ENCODE assay signal across 15 cellular contexts in the genomic region with DNA sequence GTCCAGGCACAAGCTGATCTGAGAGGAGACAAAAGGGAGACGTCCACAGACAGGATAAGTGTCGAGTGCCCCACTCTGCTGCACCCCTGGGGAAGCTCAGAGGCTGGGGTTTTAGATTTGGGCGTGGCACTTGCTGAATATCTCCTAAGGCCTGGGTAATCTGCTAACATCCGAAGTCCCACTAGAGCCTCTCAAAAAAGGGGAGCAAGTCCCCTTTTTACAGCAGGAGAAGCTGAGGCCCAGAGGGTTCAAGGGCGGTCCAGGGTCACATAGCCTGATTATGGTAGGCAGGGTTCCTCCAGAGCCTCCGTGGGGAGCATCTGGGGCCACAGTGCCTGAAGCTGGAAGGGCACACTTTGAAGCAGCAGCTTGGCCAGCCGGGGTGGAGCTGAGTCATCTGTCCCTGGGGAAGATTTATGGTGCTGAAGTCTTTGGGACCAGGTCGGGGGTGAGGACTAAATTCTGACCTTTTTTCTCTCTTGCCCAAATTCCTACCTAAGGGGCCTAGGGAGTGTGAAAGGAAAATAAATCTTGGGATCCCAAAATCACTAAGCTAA.
A peak's percentile ranks its signal among the peaks of the same experiment; 100 is the strongest.
DNase-seq lines count a peak whose midpoint lies in the region; ATAC-seq and TF ChIP-seq lines count a peak whose summit lies in the region.
"Had no signal": no experiment of that assay in that cellular context is flagged by ENCODE, and none has a peak within 500 bp of the region (broad histone marks: within the 10 kb centered on the region; RNA-seq: fewer than 3 reads in every experiment).

No MANE protein-coding gene starts in this region.

- no peaks in the 10 kb centered on the region for H3K36me3 Mint-ChIP-seq in stimulated activated memory B cell treated with anti-CD40 and anti-IgM and Interleukin-4, amounts not matched to agents 10 μg/mL and 1 μg/mL and 100 μg/mL, for 72 hours
- H3K36me3 Mint-ChIP-seq: activated CD8-positive, alpha-beta memory T cell treated with anti-CD3 and anti-CD28 coated beads, Interleukin-2, amount 10 ng/mL, durations not matched to agents 7 days and 5 days; naive B cell had no signal

- H3K4me1 Mint-ChIP-seq in stimulated activated memory B cell treated with anti-CD40 and anti-IgM and Interleukin-4, amounts not matched to agents 10 μg/mL and 1 μg/mL and 100 μg/mL, for 72 hours, result peaks cover 16% of the 10 kb centered on the region

- H3K9me3 ChIP-seq in GM23248 (ENCODE audit: low read depth), result no peaks in the 10 kb centered on the region
- H3K9me3 ChIP-seq: heart right ventricle had no signal

- in situ Hi-C loops in GM23248 (cut with MboI), result no loop called here

- peaks cover 43% of the 10 kb centered on the region for H3K27me3 Mint-ChIP-seq in stimulated activated memory B cell treated with anti-CD40 and anti-IgM and Interleukin-4, amounts not matched to agents 10 μg/mL and 1 μg/mL and 100 μg/mL, for 72 hours

- CTCF ChIA-PET in GM10248 (lab: Yijun Ruan, JAX), result interaction anchor here (0.9 to 1.7 kb wide), 2 partner anchors 11 to 19 kb away, joined by 3 to 5 read pairs; no protein-coding TSS in a partner anchor

- H3K9me3 Mint-ChIP-seq in stimulated activated memory B cell treated with anti-CD40 and anti-IgM and Interleukin-4, amounts not matched to agents 10 μg/mL and 1 μg/mL and 100 μg/mL, for 72 hours, result no peaks in the 10 kb centered on the region
- H3K9me3 Mint-ChIP-seq: naive B cell had no signal

- H3K4me3 ChIP-seq in GM23248, result no peak overlapping the region
- H3K4me3 ChIP-seq in fibroblast of the aortic adventitia (ENCODE audit: low read depth, low read length), result no peak overlapping the region
- H3K4me3 ChIP-seq: heart right ventricle had no signal

- H3K9me2 ChIP-seq in GM23248 (ENCODE audit: insufficient read depth), result no peaks in the 10 kb centered on the region

- 71 to 75% methylated on average over 8 of the region's 8 CpGs for WGBS in GM23248 (ENCODE audit: low coverage in 1 of 2, low lambda C conversion rate in 2 of 2, missing lambda C conversion rate in 2 of 2), 2 experiments

- H3K4me1 ChIP-seq in GM23248 (ENCODE audit: insufficient read depth), result no peaks in the 10 kb centered on the region

- no peak overlapping the region for H3K27ac Mint-ChIP-seq in stimulated activated memory B cell treated with anti-CD40 and anti-IgM and Interleukin-4, amounts not matched to agents 10 μg/mL and 1 μg/mL and 100 μg/mL, for 72 hours
- H3K27ac Mint-ChIP-seq: activated CD8-positive, alpha-beta memory T cell treated with anti-CD3 and anti-CD28 coated beads, Interleukin-2, amount 10 ng/mL, durations not matched to agents 7 days and 5 days had no signal

- no peak overlapping the region for H3K9ac ChIP-seq in GM23248

- H4K20me1 ChIP-seq in GM23248 (ENCODE audit: insufficient read depth), result no peaks in the 10 kb centered on the region

- peak; percentile 64 for DNase-seq in GM23248
- peak; percentile 54 for DNase-seq in fibroblast of the aortic adventitia (ENCODE audit: low read depth)
- DNase-seq in dedifferentiated amniotic fluid mesenchymal stem cell (ENCODE audit: extremely low spot score), result no peak
- no peak for DNase-seq in GM10248 (ENCODE audit: extremely low spot score)
- DNase-seq: activated CD8-positive, alpha-beta memory T cell treated with anti-CD3 and anti-CD28 coated beads, Interleukin-2, amount 10 ng/mL, durations not matched to agents 7 days and 5 days; brain microvascular endothelial cell; naive B cell; NCI-H524 treated with DMSO at 0.1 percent for 48 hours; stimulated activated CD4-positive, alpha-beta T cell treated with anti-CD3 and anti-CD28 coated beads, Interleukin-2, amount 100 ng/mL, for 24 hours; SW 1271 had no signal

- ATAC-seq in SK-N-SH treated with all-trans-retinoic acid at 6 μM for 48 hours (peak; percentile 53), GM21367 (IDR thresholded peaks at IDR 0.05; ENCODE audit: unreplicated experiment) (no peak), GM21515 (IDR thresholded peaks at IDR 0.05; ENCODE audit: unreplicated experiment) (no peak)
- peak; percentile 40 for ATAC-seq in stimulated activated memory B cell treated with anti-CD40 and anti-IgM and Interleukin-4, amounts not matched to agents 10 μg/mL and 1 μg/mL and 100 μg/mL, for 72 hours
- ATAC-seq: activated CD8-positive, alpha-beta memory T cell treated with anti-CD3 and anti-CD28 coated beads, Interleukin-2, amount 10 ng/mL, durations not matched to agents 7 days and 5 days had no signal

- no peak overlapping the region for H3K4me2 ChIP-seq in GM23248 (ENCODE audit: unreplicated experiment)

- H3K79me2 ChIP-seq in GM23248 (ENCODE audit: insufficient read depth), result no peaks in the 10 kb centered on the region

- no peak overlapping the region for H3K4me3 Mint-ChIP-seq in stimulated activated memory B cell treated with anti-CD40 and anti-IgM and Interleukin-4, amounts not matched to agents 10 μg/mL and 1 μg/mL and 100 μg/mL, for 72 hours
- H3K4me3 Mint-ChIP-seq: activated CD8-positive, alpha-beta memory T cell treated with anti-CD3 and anti-CD28 coated beads, Interleukin-2, amount 10 ng/mL, durations not matched to agents 7 days and 5 days; naive B cell had no signal

- H3K27ac ChIP-seq in GM23248, result no peak overlapping the region
- H3K27ac ChIP-seq: brain microvascular endothelial cell had no signal

- H3K36me3 ChIP-seq in GM23248 (ENCODE audit: low read depth), result no peaks in the 10 kb centered on the region
- H3K36me3 ChIP-seq: brain microvascular endothelial cell, heart right ventricle had no signal

- no peak overlapping the region for H2AFZ ChIP-seq in GM23248

- H3F3A ChIP-seq in GM23248 (ENCODE audit: insufficient read depth), result no peaks in the 10 kb centered on the region

- POLR2A ChIA-PET in GM10248 (lab: Yijun Ruan, JAX), result no interaction called here

- no peaks in the 10 kb centered on the region; the same call in 1 of the 2 replicates for H3K27me3 ChIP-seq in GM23248 (replicated peaks; ENCODE audit: insufficient read depth)
- H3K27me3 ChIP-seq: brain microvascular endothelial cell had no signal

- no peak for TF ChIP-seq CTCF in fibroblast of the aortic adventitia (IDR thresholded peaks at IDR 0.05; ENCODE audit: insufficient read depth, low read length)
- no peak for TF ChIP-seq CTCF in GM10248 (IDR thresholded peaks at IDR 0.05; ENCODE audit: control extremely low read depth, extremely low read depth, low read depth, missing control alignments)

TF ChIP-seq in SK-N-SH treated with all-trans-retinoic acid at 6 μM for 48 hours, 23 proteins besides CTCF, POLR2A, EP300 and RAD21 (continues in another document):
- TF ChIP-seq ZFP30 (CRISPR knock-in tag; IDR thresholded peaks at IDR 0.05), result no peak
- TF ChIP-seq CSDC2 (CRISPR knock-in tag; IDR thresholded peaks at IDR 0.05), result no peak
- no peak for TF ChIP-seq BACH2 (CRISPR knock-in tag; IDR thresholded peaks at IDR 0.05; ENCODE audit: borderline replicate concordance)
- TF ChIP-seq ZC3H10 (CRISPR knock-in tag; IDR thresholded peaks at IDR 0.05), result no peak
- TF ChIP-seq, protein P1, sequence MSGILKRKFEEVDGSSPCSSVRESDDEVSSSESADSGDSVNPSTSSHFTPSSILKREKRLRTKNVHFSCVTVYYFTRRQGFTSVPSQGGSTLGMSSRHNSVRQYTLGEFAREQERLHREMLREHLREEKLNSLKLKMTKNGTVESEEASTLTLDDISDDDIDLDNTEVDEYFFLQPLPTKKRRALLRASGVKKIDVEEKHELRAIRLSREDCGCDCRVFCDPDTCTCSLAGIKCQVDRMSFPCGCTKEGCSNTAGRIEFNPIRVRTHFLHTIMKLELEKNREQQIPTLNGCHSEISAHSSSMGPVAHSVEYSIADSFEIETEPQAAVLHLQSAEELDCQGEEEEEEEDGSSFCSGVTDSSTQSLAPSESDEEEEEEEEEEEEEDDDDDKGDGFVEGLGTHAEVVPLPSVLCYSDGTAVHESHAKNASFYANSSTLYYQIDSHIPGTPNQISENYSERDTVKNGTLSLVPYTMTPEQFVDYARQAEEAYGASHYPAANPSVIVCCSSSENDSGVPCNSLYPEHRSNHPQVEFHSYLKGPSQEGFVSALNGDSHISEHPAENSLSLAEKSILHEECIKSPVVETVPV (CRISPR knock-in tag; IDR thresholded peaks at IDR 0.05), result no peak
- no peak for TF ChIP-seq ESRRG (CRISPR knock-in tag; IDR thresholded peaks at IDR 0.05)
- TF ChIP-seq ZFP3 (CRISPR knock-in tag; IDR thresholded peaks at IDR 0.05), result no peak
- TF ChIP-seq PPARA (CRISPR knock-in tag; IDR thresholded peaks at IDR 0.05; ENCODE audit: borderline replicate concordance), result no peak
- no peak for TF ChIP-seq TOX (CRISPR knock-in tag; IDR thresholded peaks at IDR 0.05; ENCODE audit: borderline replicate concordance)
- TF ChIP-seq ARNTL (CRISPR knock-in tag; IDR thresholded peaks at IDR 0.05; ENCODE audit: borderline replicate concordance, low read depth), result no peak
- no peak for TF ChIP-seq TCF4 (CRISPR knock-in tag; IDR thresholded peaks at IDR 0.05; ENCODE audit: borderline replicate concordance)
- TF ChIP-seq ZNF8 (CRISPR knock-in tag; IDR thresholded peaks at IDR 0.05), result no peak
- TF ChIP-seq TSHZ2 (CRISPR knock-in tag; IDR thresholded peaks at IDR 0.05), result no peak
- TF ChIP-seq SNAI2 (CRISPR knock-in tag; IDR thresholded peaks at IDR 0.05), result no peak
- TF ChIP-seq GLIS3 (CRISPR knock-in tag; IDR thresholded peaks at IDR 0.05), result no peak

Comparison
In these comparisons a context has a peak if more than half of its experiments do, and no peak if none do; other contexts are left out.
1. DNase-seq: peak in GM23248 (single experiment) and fibroblast of the aortic adventitia (single experiment); none in dedifferentiated amniotic fluid mesenchymal stem cell (single experiment) and GM10248 (single experiment).
2. ATAC-seq: peak in SK-N-SH treated with all-trans-retinoic acid at 6 μM for 48 hours (single experiment) and stimulated activated memory B cell treated with anti-CD40 and anti-IgM and Interleukin-4, amounts not matched to agents 10 μg/mL and 1 μg/mL and 100 μg/mL, for 72 hours (single experiment); none in GM21367 (single experiment) and GM21515 (single experiment).